ENCODE assay signal across 11 cellular contexts in the genomic region with DNA sequence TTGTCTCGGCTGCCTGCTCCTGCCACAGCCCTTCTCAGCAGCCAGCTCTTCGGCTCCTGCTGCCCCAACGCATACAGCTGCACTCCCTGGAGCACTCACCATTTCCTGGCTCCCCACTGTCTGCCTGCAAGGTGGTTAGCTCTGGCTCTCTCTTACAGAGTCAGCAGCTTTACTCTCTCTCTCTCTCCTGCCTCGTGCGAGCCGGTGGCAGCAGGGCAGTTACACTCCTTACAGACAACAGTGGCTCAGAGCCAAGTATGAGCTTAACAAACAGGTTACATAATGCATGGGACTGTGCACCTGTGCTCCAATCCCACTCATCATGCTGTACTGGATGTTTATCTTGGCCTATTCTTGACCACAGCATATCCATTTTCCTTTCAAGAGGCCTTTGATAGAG. TPM values are rescaled to one million over a fixed set of nuclear protein-coding genes. Genes with fewer than 3 reads are reported as not detected.
DNase-seq lines count a peak whose midpoint lies in the region; ATAC-seq and TF ChIP-seq lines count a peak whose summit lies in the region.
"Had no signal": no experiment of that assay in that cellular context is flagged by ENCODE, and none has a peak within 500 bp of the region (broad histone marks: within the 10 kb centered on the region; RNA-seq: fewer than 3 reads in every experiment).

No MANE protein-coding gene starts in this region.

- H3K27ac ChIP-seq in SJCRH30 (peak overlapping the region; percentile 2; the same call in 1 of the 2 replicates), lung (ENCODE audit: low read depth in 1 of 2, low read length in 1 of 2) (no peak overlapping the region)
- H3K27ac ChIP-seq: prostate gland had no signal

- H3K27me3 ChIP-seq in SJCRH30 (no peaks in the 10 kb centered on the region), lung (ENCODE audit: control insufficient read depth, insufficient read depth) (no peaks in the 10 kb centered on the region)

- peak; percentile 100 for DNase-seq in DMS53 treated with DMSO at 0.1 percent for 48 hours (lab: John Stamatoyannopoulos, UW; ENCODE audit: unreplicated experiment)
- DNase-seq in NCI-H187 treated with DMSO at 0.1 percent for 48 hours (lab: John Stamatoyannopoulos, UW): peak; percentile 69
- DNase-seq in SJCRH30: peak; percentile 82 to 86
- DNase-seq in lung (ENCODE audit: low spot score): peak; percentile 31
- no peak for DNase-seq in cortex of kidney (lab: John Stamatoyannopoulos, UW)
- no peak for DNase-seq in CD1c-positive myeloid dendritic cell (ENCODE audit: extremely low spot score)
- no peak for DNase-seq in nucleus accumbens (lab: John Stamatoyannopoulos, UW)
- DNase-seq: CD4-positive, alpha-beta T cell; T-cell had no signal

- ATAC-seq in lung (ENCODE audit: insufficient read depth, low FRiP score) (peak; percentile 69), HG03342 (IDR thresholded peaks at IDR 0.05; ENCODE audit: unreplicated experiment) (no peak)
- ATAC-seq: T-cell had no signal

- H3K4me3 ChIP-seq in SJCRH30: no peak overlapping the region
- no peak overlapping the region for H3K4me3 ChIP-seq in lung
- H3K4me3 ChIP-seq: prostate gland had no signal

- WGBS in lung, 2 donors: 52 to 68% methylated on average over 6 of the region's 6 CpGs

- TF ChIP-seq CTCF in lung (IDR thresholded peaks at IDR 0.05; ENCODE audit: control extremely low read depth, extremely low read depth): no peak

- H3K4me1 ChIP-seq in SJCRH30 (peaks cover 36% of the 10 kb centered on the region), lung (ENCODE audit: control insufficient read depth in 2 of 2, insufficient read depth in 2 of 2, low read length in 2 of 2) (no peaks in the 10 kb centered on the region)
- H3K4me1 ChIP-seq: prostate gland had no signal

- H3K9me3 ChIP-seq in SJCRH30 (replicated peaks) (no peaks in the 10 kb centered on the region; the same call in 1 of the 2 replicates), lung (ENCODE audit: control insufficient read depth in 2 of 2, insufficient read depth in 1 of 2, low read length in 1 of 2) (no peaks in the 10 kb centered on the region)
- H3K9me3 ChIP-seq: prostate gland had no signal

- H3K36me3 ChIP-seq in SJCRH30: no peaks in the 10 kb centered on the region
- H3K36me3 ChIP-seq in lung (ENCODE audit: control insufficient read depth in 2 of 2, insufficient read depth in 2 of 2, low read length in 2 of 2): no peaks in the 10 kb centered on the region
- H3K36me3 ChIP-seq: prostate gland had no signal

RNA-seq across cellular contexts. Expression of a gene that starts 47.4 kb away (rescaled TPM):
- 55.9 and 58.0 TPM in 2 replicates for total RNA-seq in SJCRH30 (2014; rRNA removed; shearing (Covaris generic))
- 100 to 1,000 TPM in 1 of 2 donors, 10 to 100 TPM in 1; 80.0 to 131 TPM for total RNA-seq in lung
- polyA plus RNA-seq in lung: 10 to 100 TPM; 24.6 to 37.6 TPM

Comparison
In these comparisons a context has a peak if more than half of its experiments do, and no peak if none do; other contexts are left out.
1. DNase-seq: peak in DMS53 treated with DMSO at 0.1 percent for 48 hours (single experiment), NCI-H187 treated with DMSO at 0.1 percent for 48 hours (single experiment), SJCRH30 (2 of 2) and lung (single experiment); none in cortex of kidney (single experiment), CD1c-positive myeloid dendritic cell (single experiment) and nucleus accumbens (0 of 56).